ENCODE assay signal across 8 cellular contexts in the genomic region with DNA sequence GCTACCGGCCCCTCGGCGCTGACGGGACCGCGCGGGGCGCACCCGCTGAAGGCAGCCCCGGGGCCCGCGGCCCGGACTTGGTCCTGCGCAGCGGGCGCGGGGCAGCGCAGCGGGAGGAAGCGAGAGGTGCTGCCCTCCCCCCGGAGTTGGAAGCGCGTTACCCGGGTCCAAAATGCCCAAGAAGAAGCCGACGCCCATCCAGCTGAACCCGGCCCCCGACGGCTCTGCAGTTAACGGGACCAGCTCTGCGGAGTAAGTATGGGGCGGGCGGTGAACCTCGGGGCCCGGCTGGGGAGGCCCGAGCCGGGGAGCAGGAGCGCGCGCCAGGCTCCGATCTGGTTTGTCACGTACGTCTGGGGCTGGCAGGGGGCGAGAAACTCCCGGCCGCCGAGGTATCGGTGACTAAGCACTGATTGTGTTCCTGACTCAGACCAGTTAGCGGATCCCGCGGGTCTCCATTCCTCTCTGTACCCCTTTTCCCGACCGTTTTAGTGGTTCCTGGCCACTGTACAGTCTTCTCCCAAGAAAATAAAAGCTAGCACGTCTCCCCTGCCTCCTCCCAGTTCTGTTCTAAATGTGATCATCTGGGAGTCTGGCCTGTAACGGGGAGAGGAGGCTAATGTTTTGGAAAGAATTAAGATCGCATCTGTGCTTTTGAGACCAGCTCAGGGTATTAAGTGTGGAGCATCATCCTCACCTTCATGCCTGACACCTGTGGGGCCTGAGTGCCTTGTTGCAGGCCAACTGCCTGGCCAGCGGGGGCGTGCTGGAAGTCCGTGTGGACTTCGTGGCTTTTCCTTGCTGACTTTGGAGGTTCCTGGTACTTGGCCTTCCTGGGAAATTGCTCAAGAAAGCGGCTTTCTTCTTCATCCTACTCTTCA. TPM values are rescaled to one million over a fixed set of nuclear protein-coding genes. Genes with fewer than 3 reads are reported as not detected.
DNase-seq lines count a peak whose midpoint lies in the region; ATAC-seq and TF ChIP-seq lines count a peak whose summit lies in the region.

No MANE protein-coding gene starts in this region.

- H3K79me2 ChIP-seq in HCT116 (ENCODE audit: insufficient read depth, low read length) = peaks cover 52% of the 10 kb centered on the region

- H3K9me2 ChIP-seq in HCT116 (ENCODE audit: insufficient read depth) = no peaks in the 10 kb centered on the region

- H3K27me3 ChIP-seq in GM06990 (replicated peaks; ENCODE audit: control insufficient read depth, insufficient read depth, low read length) (no peaks in the 10 kb centered on the region), HCT116 (ENCODE audit: insufficient read depth, low read length) (no peaks in the 10 kb centered on the region)

- peaks cover 5% of the 10 kb centered on the region; the same call in 1 of the 2 replicates for H4K20me1 ChIP-seq in HCT116 (ENCODE audit: insufficient read depth)

- H3K36me3 Mint-ChIP-seq in effector memory CD8-positive, alpha-beta T cell (ENCODE audit: insufficient read depth) = peaks cover 10% of the 10 kb centered on the region

- DNase-seq in GM06990 (ENCODE audit: extremely low read depth, insufficient read length) (peak; percentile 73), HCT116 (ENCODE audit: low read depth, low spot score) (no peak), NCI-H460 (ENCODE audit: extremely low read depth, low read depth) (peak; percentile 40), COLO829 (ENCODE audit: low spot score) (no peak)
- DNase-seq in activated CD8-positive, alpha-beta memory T cell treated with anti-CD3 and anti-CD28 coated beads for 48 hours (ENCODE audit: low read depth in 2 of 3, low spot score in 2 of 3) = peak; percentile 61 to 69 (median 63)
- DNase-seq in effector memory CD8-positive, alpha-beta T cell = peak; percentile 40 to 51 (median 49)
- DNase-seq in stimulated activated CD8-positive, alpha-beta memory T cell treated with anti-CD3 and anti-CD28 coated beads, Interleukin-15, amount 100 ng/mL, for 4 hours (ENCODE audit: low read depth in 2 of 2) = peak; percentile 62 to 65

- WGBS in mesodermal cell (ENCODE audit: insufficient coverage in 2 of 2), 2 experiments = 0% methylated on average over 48 to 56 of the region's 61 CpGs

- H3K27ac ChIP-seq in HCT116 (ENCODE audit: low read depth, low read length) (peak overlapping the region; percentile 79), mesodermal cell (ENCODE audit: low read depth, low read length, severe bottlenecking) (peak overlapping the region; percentile 80)

- CTCF ChIA-PET in HCT116 (lab: Charles Lee) = interaction anchor here (1.7 to 3.7 kb wide), 3 partner anchors 16 to 110 kb away, joined by 5 to 27 read pairs (median 5); partner anchors contain the start of gene SNAPC5

- TSS peak; percentile 42 for BruUV-seq in HCT116 (replicated peaks; lab: Mats Ljungman, UMichigan)

- peaks cover 4 to 28% of the 10 kb centered on the region in 2 experiments; a peak in 3 of 4 replicates for H3K4me1 ChIP-seq in HCT116 (ENCODE audit: control insufficient read depth in 1 of 2, insufficient read depth in 2 of 2, low read length in 2 of 2)
- H3K4me1 ChIP-seq in mesodermal cell (ENCODE audit: control insufficient read depth, insufficient read depth, low read length, poor library complexity, severe bottlenecking) = peaks cover 15% of the 10 kb centered on the region

- H3K4me3 ChIP-seq in GM06990 (replicated peaks; ENCODE audit: low read depth, low read length) (peak overlapping the region; percentile 89), HCT116 (replicated peaks in 1 of 2; ENCODE audit: low read depth in 1 of 2, low read length in 2 of 2) (peak overlapping the region; percentile 64 to 86), mesodermal cell (ENCODE audit: extremely low read depth, insufficient read depth, low read length, poor library complexity, severe bottlenecking) (peak overlapping the region; percentile 86)

- H3K36me3 ChIP-seq in GM06990 (ENCODE audit: control insufficient read depth, insufficient read depth, low read length) (no peaks in the 10 kb centered on the region), HCT116 (ENCODE audit: control insufficient read depth in 1 of 2, insufficient read depth in 2 of 2, low read length in 2 of 2) (0 out of 4 replicates have a peak, but pooled peaks cover 0 to 2% of the 10 kb centered on the region in 2 experiments), mesodermal cell (ENCODE audit: control insufficient read depth, insufficient read depth, low read length) (peaks cover 21% of the 10 kb centered on the region)

- H3K4me2 ChIP-seq in HCT116 (ENCODE audit: low read length) = peak overlapping the region; percentile 66

- H3K4me1 Mint-ChIP-seq in effector memory CD8-positive, alpha-beta T cell (ENCODE audit: low read depth in 2 of 2) = peaks cover 49 to 62% of the 10 kb centered on the region in 2 donors

- TF ChIP-seq CTCF in GM06990 (IDR thresholded peaks at IDR 0.05; ENCODE audit: insufficient read depth, low read length, poor library complexity, severe bottlenecking) = peak; percentile 57
- TF ChIP-seq CTCF in HCT116 (IDR thresholded peaks at IDR 0.05 in 2 of 3, conservative IDR thresholded peaks at IDR 0.05 in 1 of 3; ENCODE audit: borderline replicate concordance in 1 of 3, insufficient read depth in 1 of 3, low read depth in 2 of 3, low read length in 2 of 3) = peak in 2 of 3 experiments; percentile 43 to 48; a peak in 4 of 6 replicates

- TF ChIP-seq RAD21 in HCT116 (IDR thresholded peaks at IDR 0.05; ENCODE audit: low read depth) = no peak

- no peaks in the 10 kb centered on the region for H3K27me3 Mint-ChIP-seq in effector memory CD8-positive, alpha-beta T cell

- TF ChIP-seq POLR2A in HCT116 (IDR thresholded peaks at IDR 0.05; ENCODE audit: borderline replicate concordance, extremely low read depth, insufficient read depth, insufficient read length) = no peak

- peak overlapping the region; percentile 92 to 94 for H3K27ac Mint-ChIP-seq in effector memory CD8-positive, alpha-beta T cell

- no peaks in the 10 kb centered on the region for H3K9me3 Mint-ChIP-seq in effector memory CD8-positive, alpha-beta T cell

- POLR2A ChIA-PET in HCT116 (lab: Charles Lee) = interaction anchor here (0.6 to 2.7 kb wide), 7 partner anchors 9 to 541 kb away, joined by 3 to 12 read pairs (median 4); partner anchors contain the start of genes SNAPC5 and TIPIN

- peak overlapping the region; percentile 85 for H3K4me3 Mint-ChIP-seq in effector memory CD8-positive, alpha-beta T cell

- no peak overlapping the region for H2AFZ ChIP-seq in HCT116 (ENCODE audit: low read depth, low read length, poor library complexity, severe bottlenecking)

- RAD21 ChIA-PET in HCT116 (lab: Charles Lee; ENCODE audit: low non-redundant PET in 1 of 2, low total read pairs in 2 of 2, uncharacterized antibody in 2 of 2, unreplicated experiment in 2 of 2) = no interaction called here

- H3K9me3 ChIP-seq in HCT116 (ENCODE audit: control insufficient read depth in 1 of 2, insufficient read depth in 1 of 2, low read depth in 1 of 2, low read length in 2 of 2) (no peaks in the 10 kb centered on the region), mesodermal cell (ENCODE audit: control insufficient read depth, low read length) (no peaks in the 10 kb centered on the region)

- peak overlapping the region; percentile 80 for H3K9ac ChIP-seq in HCT116 (ENCODE audit: low read length)

- peak; percentile 46 for ATAC-seq in HCT116
- peak; percentile 43 for ATAC-seq in effector memory CD8-positive, alpha-beta T cell (replicated peaks)

- intact Hi-C loops in HCT116 (cut with micrococcal nuclease) = no loop called here

TF ChIP-seq in HCT116, 20 proteins besides CTCF, POLR2A, EP300 and RAD21:
- TF ChIP-seq ZFX (IDR thresholded peaks at IDR 0.05) (peak; percentile 18; the same call in 1 of the 2 replicates), FOSL1 (IDR thresholded peaks at IDR 0.05; ENCODE audit: low read depth) (peak; percentile 28; the same call in 1 of the 2 replicates), ELF1 (IDR thresholded peaks at IDR 0.05; ENCODE audit: borderline replicate concordance, low read depth) (no peak), EGR1 (IDR thresholded peaks at IDR 0.05; ENCODE audit: low read depth) (peak; percentile 58), MAX (IDR thresholded peaks at IDR 0.05) (peak; percentile 18; the same call in 1 of the 2 replicates), ZNF274 (IDR thresholded peaks at IDR 0.05; ENCODE audit: low read depth, low read length) (no peak)

RNA-seq across cellular contexts. Expression of gene MAP2K1, which starts 0.7 kb away (rescaled TPM):
- 52.3 TPM for total RNA-seq in HCT116 (2021; ENCODE audit: unreplicated experiment)
- polyA plus RNA-seq in HCT116 (2012) = 32.9 and 35.7 TPM in 2 replicates
- 39.2 and 48.4 TPM in 2 replicates for total RNA-seq in NCI-H460 (2014; rRNA removed; shearing (Covaris generic))
- polyA plus RNA-seq in NCI-H460 (2014; cell fraction: nucleus; rRNA removed) = 24.2 and 26.8 TPM in 2 replicates
- polyA plus RNA-seq in mesodermal cell (2013, experiment 1 of 2) = 49.9 TPM
- polyA plus RNA-seq in mesodermal cell (2013, experiment 2 of 2) = 42.3 TPM

RNA-seq across cellular contexts. Expression of gene TIPIN, which starts 30.9 kb away (rescaled TPM):
- total RNA-seq in HCT116 (2021; ENCODE audit: unreplicated experiment) = 28.1 TPM
- 7.9 and 17.1 TPM in 2 replicates for polyA plus RNA-seq in HCT116 (2012)
- 22.8 and 27.0 TPM in 2 replicates for total RNA-seq in NCI-H460 (2014; rRNA removed; shearing (Covaris generic))
- polyA plus RNA-seq in NCI-H460 (2014; cell fraction: nucleus; rRNA removed) = 27.4 and 28.2 TPM in 2 replicates
- polyA plus RNA-seq in mesodermal cell (2013, experiment 1 of 2) = 9.8 TPM
- polyA plus RNA-seq in mesodermal cell (2013, experiment 2 of 2) = 16.7 TPM

Comparison
In these comparisons a context has a peak if more than half of its experiments do, and no peak if none do; other contexts are left out.
1. DNase-seq: peak in GM06990 (single experiment), NCI-H460 (single experiment), activated CD8-positive, alpha-beta memory T cell treated with anti-CD3 and anti-CD28 coated beads for 48 hours (3 of 3), effector memory CD8-positive, alpha-beta T cell (3 of 3) and stimulated activated CD8-positive, alpha-beta memory T cell treated with anti-CD3 and anti-CD28 coated beads, Interleukin-15, amount 100 ng/mL, for 4 hours (2 of 2); none in HCT116 (single experiment) and COLO829 (single experiment).
2. Peak in every context shown above with its lines, with median percentiles within 50 percentile points of each other: H3K4me3 ChIP-seq.